In genomic region chr6:5950448-5950847, GRCh38 we compare ENCODE assay signal across 8 cellular contexts. TPM values are rescaled to one million over a fixed set of nuclear protein-coding genes. Genes with fewer than 3 reads are reported as not detected.
DNase-seq lines count a peak whose midpoint lies in the region; ATAC-seq, FAIRE-seq and TF ChIP-seq lines count a peak whose summit lies in the region.

No MANE protein-coding gene starts in this region.

- in situ Hi-C loops in GM13976 (cut with MboI; ENCODE audit: low sequenced_read_pairs, unreplicated experiment), result no loop called here

- H3K9me1 ChIP-seq in keratinocyte (ENCODE audit: control insufficient read depth, extremely low read depth, insufficient read depth, low read length), result no peaks in the 10 kb centered on the region

- no peak for FAIRE-seq in keratinocyte (lab: Jason Lieb, UNC)
- FAIRE-seq in HTR-8/SVneo (lab: Jason Lieb, UNC), result no peak

- DNase-seq in AG10803 (ENCODE audit: low read depth), result peak; percentile 29
- DNase-seq in GM13976 (ENCODE audit: low spot score), result no peak
- peak; percentile 19 to 39 for DNase-seq in SJCRH30
- DNase-seq in keratinocyte (ENCODE audit: low read depth, low spot score), result no peak
- no peak for DNase-seq in mesenchymal stem cell
- DNase-seq in HTR-8/SVneo (ENCODE audit: insufficient read length, low spot score), result no peak
- DNase-seq in COR-L47 (lab: John Stamatoyannopoulos, UW), result no peak

- no peaks in the 10 kb centered on the region for H3K79me2 ChIP-seq in keratinocyte (ENCODE audit: control insufficient read depth, insufficient read depth, low read length)

- H4K8ac ChIP-seq in mesenchymal stem cell (ENCODE audit: low read length), result no peak overlapping the region

- H2AFZ ChIP-seq in keratinocyte (ENCODE audit: control insufficient read depth, low read length) (no peak overlapping the region), mesenchymal stem cell (ENCODE audit: low read depth, low read length) (no peak overlapping the region)

- H3K27ac ChIP-seq in SJCRH30 (no peak overlapping the region), keratinocyte (ENCODE audit: control insufficient read depth, insufficient read depth, low read length) (no peak overlapping the region), mesenchymal stem cell (ENCODE audit: low read length, poor library complexity, severe bottlenecking) (no peak overlapping the region)

- H3K4me3 ChIP-seq in AG10803 (ENCODE audit: low read length), result no peak overlapping the region
- H3K4me3 ChIP-seq in SJCRH30, result no peak overlapping the region
- H3K4me3 ChIP-seq in keratinocyte (ENCODE audit: control insufficient read depth in 2 of 3, extremely low read depth in 1 of 3, insufficient read depth in 2 of 3, low read depth in 1 of 3, low read length in 3 of 3), result no peak overlapping the region
- no peak overlapping the region for H3K4me3 ChIP-seq in mesenchymal stem cell (ENCODE audit: insufficient read depth in 1 of 2, low read depth in 1 of 2, low read length in 2 of 2)

- no peak overlapping the region for H2BK12ac ChIP-seq in mesenchymal stem cell (ENCODE audit: low read length in 2 of 2)

- dilution Hi-C loops in keratinocyte (cut with MboI; ENCODE audit: extremely low pct_ligation_motif_present, low sequenced_read_pairs), result no loop called here

- 46% methylated on average over 5 of the region's 5 CpGs for WGBS in mesenchymal stem cell

- no peaks in the 10 kb centered on the region for H3K36me3 ChIP-seq in SJCRH30
- no peaks in the 10 kb centered on the region for H3K36me3 ChIP-seq in keratinocyte (ENCODE audit: control insufficient read depth in 2 of 2, extremely low read depth in 1 of 2, insufficient read depth in 2 of 2, low read length in 2 of 2)
- no peaks in the 10 kb centered on the region for H3K36me3 ChIP-seq in mesenchymal stem cell (ENCODE audit: control insufficient read depth in 1 of 2, insufficient read depth in 2 of 2, low read depth in 1 of 2, low read length in 2 of 2)

- no peak overlapping the region for H4K91ac ChIP-seq in mesenchymal stem cell (ENCODE audit: low read length)

- no peak overlapping the region for H3K23ac ChIP-seq in mesenchymal stem cell (ENCODE audit: low read length in 2 of 2)

- H3K4ac ChIP-seq in mesenchymal stem cell (ENCODE audit: low read depth in 1 of 2, low read length in 2 of 2), result no peak overlapping the region

- H3K9me3 ChIP-seq in SJCRH30 (replicated peaks), result no peaks in the 10 kb centered on the region
- no peaks in the 10 kb centered on the region for H3K9me3 ChIP-seq in keratinocyte (ENCODE audit: control insufficient read depth, low read depth, low read length)
- peaks cover 5% of the 10 kb centered on the region for H3K9me3 ChIP-seq in mesenchymal stem cell (ENCODE audit: control insufficient read depth, low read length)

- H2AK5ac ChIP-seq in mesenchymal stem cell (ENCODE audit: low read length, severe bottlenecking), result no peak overlapping the region

- H4K20me1 ChIP-seq in keratinocyte (ENCODE audit: control insufficient read depth, extremely low read depth, insufficient read depth, low read length), result no peaks in the 10 kb centered on the region

- H3K79me1 ChIP-seq in mesenchymal stem cell (replicated peaks; ENCODE audit: low read length, poor library complexity, severe bottlenecking), result no peaks in the 10 kb centered on the region

- H3K4me1 ChIP-seq in SJCRH30, result no peaks in the 10 kb centered on the region
- H3K4me1 ChIP-seq in keratinocyte (ENCODE audit: control insufficient read depth, extremely low read depth, insufficient read depth, low read length), result no peaks in the 10 kb centered on the region
- H3K4me1 ChIP-seq in mesenchymal stem cell (ENCODE audit: control insufficient read depth, insufficient read depth, low read depth, low read length), result no peaks in the 10 kb centered on the region

- no peak overlapping the region for H2BK15ac ChIP-seq in mesenchymal stem cell (ENCODE audit: low read depth, poor library complexity, severe bottlenecking)

- H3K9ac ChIP-seq in keratinocyte (ENCODE audit: control insufficient read depth, extremely low read depth, insufficient read depth, low read length) (no peak overlapping the region), mesenchymal stem cell (ENCODE audit: low read length) (no peak overlapping the region)

- H3K27me3 ChIP-seq in SJCRH30 (no peaks in the 10 kb centered on the region), keratinocyte (ENCODE audit: control insufficient read depth, extremely low read depth, insufficient read depth, low read length) (peaks cover 4% of the 10 kb centered on the region), mesenchymal stem cell (ENCODE audit: control insufficient read depth in 1 of 2, insufficient read depth in 1 of 2, low read length in 2 of 2) (no peaks in the 10 kb centered on the region)

- H2BK5ac ChIP-seq in mesenchymal stem cell (ENCODE audit: low read depth, low read length, poor library complexity, severe bottlenecking), result no peak overlapping the region

- no peak overlapping the region for H3K14ac ChIP-seq in mesenchymal stem cell (ENCODE audit: low read length in 2 of 2)

- no peak overlapping the region for H3K18ac ChIP-seq in mesenchymal stem cell (ENCODE audit: low read depth in 1 of 2, low read length in 2 of 2)

- ATAC-seq in GM21528 (IDR thresholded peaks at IDR 0.05; ENCODE audit: low FRiP score, unreplicated experiment), result no peak

- TF ChIP-seq CTCF in AG10803 (conservative IDR thresholded peaks at IDR 0.05; ENCODE audit: low read length), result peak; percentile 36
- TF ChIP-seq CTCF in GM13976 (IDR thresholded peaks at IDR 0.05; ENCODE audit: borderline replicate concordance, control extremely low read depth, extremely low read depth, insufficient read depth, missing control alignments), result peak; percentile 46
- peak; percentile 17 to 50 (median 31) for TF ChIP-seq CTCF in keratinocyte (optimal IDR thresholded peaks at IDR 0.05 in 1 of 3, IDR thresholded peaks at IDR 0.05 in 1 of 3, conservative IDR thresholded peaks at IDR 0.05 in 1 of 3; ENCODE audit: extremely low read depth in 1 of 3, insufficient read depth in 2 of 3, low read length in 3 of 3)

- no peak overlapping the region for H2BK120ac ChIP-seq in mesenchymal stem cell (ENCODE audit: low read depth, low read length)

- no peak overlapping the region for H3K4me2 ChIP-seq in keratinocyte (ENCODE audit: control insufficient read depth, extremely low read depth, insufficient read depth, low read depth, low read length)
- H3K4me2 ChIP-seq in mesenchymal stem cell (ENCODE audit: low read length, poor library complexity, severe bottlenecking), result no peak overlapping the region

RNA-seq across cellular contexts. Expression of gene NRN1, which starts 56.3 kb away (rescaled TPM):
- 110 and 114 TPM in 2 replicates for total RNA-seq in SJCRH30 (2014; rRNA removed; shearing (Covaris generic))
- polyA plus RNA-seq in keratinocyte, result 3.4 to 6.5 TPM (median 5.7 TPM) in 3 replicates
- 3.9 TPM for polyA plus RNA-seq in keratinocyte (2011; ENCODE audit: low read depth)
- 4.8 and 5.0 TPM in 2 replicates for polyA plus RNA-seq in keratinocyte (2011; cell fraction: cytosol; rRNA removed)
- 2.2 and 2.5 TPM in 2 replicates for polyA plus RNA-seq in keratinocyte (2011; cell fraction: nucleus; rRNA removed)
- polyA plus RNA-seq in keratinocyte (2012; ENCODE audit: low replicate concordance), result 4.1 and 6.1 TPM in 2 replicates
- polyA minus RNA-seq in keratinocyte, result 1.6 to 3.4 TPM (median 2.8 TPM) in 3 replicates
- 2.5 TPM for polyA minus RNA-seq in keratinocyte (2011; cell fraction: cytosol; rRNA and poly(A)+ RNA removed)
- polyA minus RNA-seq in keratinocyte (2011; cell fraction: nucleus; rRNA and poly(A)+ RNA removed), result 0.63 and 0.85 TPM in 2 replicates
- polyA plus RNA-seq in mesenchymal stem cell (2013, experiment 1 of 2), result 0.30 TPM
- 0.40 TPM for polyA plus RNA-seq in mesenchymal stem cell (2013, experiment 2 of 2)

Comparison
In these comparisons a context has a peak if more than half of its experiments do, and no peak if none do; other contexts are left out.
1. DNase-seq: peak in AG10803 (single experiment) and SJCRH30 (2 of 2); none in GM13976 (single experiment), keratinocyte (single experiment), mesenchymal stem cell (single experiment), HTR-8/SVneo (single experiment) and COR-L47 (single experiment).
2. Peak in every context shown above with its lines, with median percentiles within 50 percentile points of each other: CTCF ChIP-seq.